Comparison of ENCODE assay signal across 18 cellular contexts in the genomic region with DNA sequence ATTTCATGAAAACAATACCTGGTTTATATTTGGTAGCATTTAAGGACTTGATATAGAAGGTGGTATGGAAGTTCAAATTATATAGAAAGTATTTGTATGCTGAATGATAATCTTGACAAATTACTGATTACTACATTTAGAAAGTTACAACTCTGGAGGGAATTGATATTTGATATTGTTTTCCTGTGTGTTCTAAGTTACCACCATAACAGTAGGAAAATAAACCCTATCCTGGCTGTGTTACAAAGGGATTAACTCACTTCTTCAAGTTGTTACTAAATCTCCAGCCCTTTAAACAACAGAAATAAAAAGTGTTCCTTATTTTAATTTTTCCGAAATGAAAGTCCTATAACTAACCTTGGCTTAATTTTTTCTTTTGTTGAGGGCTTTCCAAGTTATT. TPM values are rescaled to one million over a fixed set of nuclear protein-coding genes. Genes with fewer than 3 reads are reported as not detected.
DNase-seq lines count a peak whose midpoint lies in the region; ATAC-seq, FAIRE-seq and TF ChIP-seq lines count a peak whose summit lies in the region.
"Had no signal": no experiment of that assay in that cellular context is flagged by ENCODE, and none has a peak within 500 bp of the region (broad histone marks: within the 10 kb centered on the region; RNA-seq: fewer than 3 reads in every experiment).

No MANE protein-coding gene starts in this region.

- 76% methylated on average over 1 of the region's 1 CpG for WGBS in A549 (ENCODE audit: missing lambda C conversion rate)
- WGBS in spleen, 5 donors, result 40 to 77% (median 68%) methylated on average over 1 of the region's 1 CpG

- no peak for TF ChIP-seq POLR2A in A549 (IDR thresholded peaks at IDR 0.05; ENCODE audit: low read length)
- no peak for TF ChIP-seq POLR2A in spleen (IDR thresholded peaks at IDR 0.05)

- CTCF ChIA-PET in A549 (lab: Yijun Ruan, JAX), result no interaction called here

- FAIRE-seq in A549 (lab: Jason Lieb, UNC), result peak; percentile 80

- intact Hi-C loops in sciatic nerve (cut with DNase I) (no loop called here), spleen (cut with DNase I; ENCODE audit: low total_unique reads) (no loop called here)

- H3K4me3 ChIP-seq in A549 (no peak overlapping the region), fibroblast of pulmonary artery (replicated peaks; ENCODE audit: low read depth, low read length) (no peak overlapping the region), spleen (no peak overlapping the region)
- H3K4me3 ChIP-seq: upper lobe of left lung had no signal

- H3K27ac ChIP-seq in A549, result no peak overlapping the region
- no peak overlapping the region for H3K27ac ChIP-seq in spleen
- H3K27ac ChIP-seq: foreskin keratinocyte, upper lobe of left lung had no signal

- ATAC-seq in A549 (no peak), sciatic nerve (peak; percentile 53), GM21447 (IDR thresholded peaks at IDR 0.05; ENCODE audit: unreplicated experiment) (no peak), HG02642 (IDR thresholded peaks at IDR 0.05; ENCODE audit: poor library complexity, unreplicated experiment) (no peak)
- ATAC-seq: foreskin keratinocyte; stimulated activated effector memory CD8-positive, alpha-beta T cell treated with anti-CD3 and anti-CD28 coated beads, Interleukin-12 subunit alpha, Interleukin-12 subunit beta, amount 100 ng/mL, for 72 hours had no signal

- H3K4me1 ChIP-seq in A549 (peaks cover 22% of the 10 kb centered on the region), spleen (no peaks in the 10 kb centered on the region)
- H3K4me1 ChIP-seq: foreskin keratinocyte had no signal

- TF ChIP-seq RAD21 in A549 (conservative IDR thresholded peaks at IDR 0.05 in 1 of 2, IDR thresholded peaks at IDR 0.05 in 1 of 2), result no peak

- no peaks in the 10 kb centered on the region for H3K36me3 ChIP-seq in spleen
- H3K36me3 ChIP-seq: upper lobe of left lung had no signal

- no peaks in the 10 kb centered on the region for H3K9me3 ChIP-seq in A549
- no peaks in the 10 kb centered on the region for H3K9me3 ChIP-seq in spleen
- H3K9me3 ChIP-seq: upper lobe of left lung had no signal

- no peak overlapping the region for H3K4me2 ChIP-seq in A549

- TF ChIP-seq CTCF in A549 (IDR thresholded peaks at IDR 0.05) (no peak), fibroblast of pulmonary artery (IDR thresholded peaks at IDR 0.05; ENCODE audit: low read length, missing control alignments) (no peak), spleen (IDR thresholded peaks at IDR 0.05 in 8 of 11, conservative IDR thresholded peaks at IDR 0.05 in 3 of 11) (no peak)

- no peak for DNase-seq in A549 (ENCODE audit: low read depth in 1 of 2, low spot score in 1 of 2)
- peak; percentile 58 for DNase-seq in LHCN-M2 (ENCODE audit: low read depth)
- DNase-seq in fibroblast of pulmonary artery (ENCODE audit: low read depth), result peak; percentile 51
- DNase-seq in sciatic nerve (ENCODE audit: low spot score), result no peak
- no peak for DNase-seq in spleen
- DNase-seq in iPS-NIHi11 (ENCODE audit: low spot score), result no peak
- DNase-seq: activated CD4-positive, alpha-beta T cell treated with anti-CD3 and anti-CD28 coated beads, Interleukin-2, amount 10 ng/mL, durations not matched to agents 7 days and 5 days; activated CD8-positive, alpha-beta memory T cell treated with anti-CD3 and anti-CD28 coated beads, Interleukin-2, amount 50 U/mL, for 48 hours; CD4-positive, alpha-beta memory T cell; effector memory CD4-positive, alpha-beta T cell; foreskin keratinocyte; NCI-H146; NCI-H774; stimulated activated CD4-positive, alpha-beta T cell treated with anti-CD3 and anti-CD28 coated beads, Interleukin-12 subunit alpha, Interleukin-12 subunit beta, amount 100 ng/mL, for 4 hours; upper lobe of left lung had no signal

- H3K27me3 ChIP-seq in spleen (replicated peaks in 1 of 7), result peaks cover 0 to 6% (median 0%) of the 10 kb centered on the region in 7 donors
- H3K27me3 ChIP-seq: foreskin keratinocyte, upper lobe of left lung had no signal

- TF ChIP-seq EP300 in A549 (IDR thresholded peaks at IDR 0.05), result no peak

- POLR2A ChIA-PET in A549 (lab: Yijun Ruan, JAX), result no interaction called here

TF ChIP-seq in A549, 52 proteins besides CTCF, POLR2A, EP300 and RAD21:
- TF ChIP-seq TFCP2L1 (CRISPR knock-in tag; IDR thresholded peaks at IDR 0.05) (no peak), HEYL (CRISPR knock-in tag; IDR thresholded peaks at IDR 0.05) (no peak), JUNB (IDR thresholded peaks at IDR 0.05) (no peak), CEBPB (IDR thresholded peaks at IDR 0.05) (no peak), NFE2L2 (conservative IDR thresholded peaks at IDR 0.05; ENCODE audit: low read length) (no peak), FOSL2 (IDR thresholded peaks at IDR 0.05) (no peak), FOSL2 (CRISPR knock-in tag; IDR thresholded peaks at IDR 0.05) (no peak), SREBF2 (IDR thresholded peaks at IDR 0.05) (no peak)
- TF ChIP-seq, protein P1, sequence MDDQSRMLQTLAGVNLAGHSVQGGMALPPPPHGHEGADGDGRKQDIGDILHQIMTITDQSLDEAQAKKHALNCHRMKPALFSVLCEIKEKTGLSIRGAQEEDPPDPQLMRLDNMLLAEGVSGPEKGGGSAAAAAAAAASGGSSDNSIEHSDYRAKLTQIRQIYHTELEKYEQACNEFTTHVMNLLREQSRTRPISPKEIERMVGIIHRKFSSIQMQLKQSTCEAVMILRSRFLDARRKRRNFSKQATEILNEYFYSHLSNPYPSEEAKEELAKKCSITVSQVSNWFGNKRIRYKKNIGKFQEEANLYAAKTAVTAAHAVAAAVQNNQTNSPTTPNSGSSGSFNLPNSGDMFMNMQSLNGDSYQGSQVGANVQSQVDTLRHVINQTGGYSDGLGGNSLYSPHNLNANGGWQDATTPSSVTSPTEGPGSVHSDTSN (IDR thresholded peaks at IDR 0.05), result no peak

RNA-seq across cellular contexts. Expression of a gene that starts 36.6 kb away (rescaled TPM):
- polyA plus RNA-seq in A549 (2011; rRNA removed), result 32.2 and 38.5 TPM in 2 replicates
- 7.9 and 11.0 TPM in 2 replicates for polyA plus RNA-seq in A549 (2012; cell fraction: cytosol; rRNA removed)
- polyA plus RNA-seq in A549 (2012; cell fraction: nucleus; rRNA removed), result 7.3 and 7.5 TPM in 2 replicates
- 25.6 to 40.7 TPM (median 31.6 TPM) in 3 replicates for polyA plus RNA-seq in A549 (2017; fragmentation: RNase III; extraction: RNeasy Plus Mini Kit Qiagen cat#74134 plus additional on column Dnase treatment)
- 30.5 and 34.9 TPM in 2 replicates for polyA minus RNA-seq in A549 (2011; rRNA and poly(A)+ RNA removed)
- total RNA-seq in LHCN-M2 (2014; rRNA removed), result 44.8 and 48.3 TPM in 2 replicates
- polyA plus RNA-seq in LHCN-M2 (2012), result 106 TPM
- total RNA-seq in sciatic nerve, result 174 TPM
- 100 to 1,000 TPM in 1 of 7 donors, 10 to 100 TPM in 6; 55.1 to 108 (median 68.8) TPM for total RNA-seq in spleen
- polyA plus RNA-seq in spleen, result 10 to 100 TPM; 33.0 to 43.1 (median 35.9) TPM

Comparison
In these comparisons a context has a peak if more than half of its experiments do, and no peak if none do; other contexts are left out.
1. DNase-seq: peak in LHCN-M2 (single experiment) and fibroblast of pulmonary artery (single experiment); none in A549 (0 of 2), sciatic nerve (single experiment), spleen (single experiment) and iPS-NIHi11 (single experiment).